In genomic region chr19:45592366-45592765, GRCh38 we compare ENCODE assay signal across 18 cellular contexts. TPM values are rescaled to one million over a fixed set of nuclear protein-coding genes. Genes with fewer than 3 reads are reported as not detected.
A peak's percentile ranks its signal among the peaks of the same experiment; 100 is the strongest.
DNase-seq lines count a peak whose midpoint lies in the region; ATAC-seq, FAIRE-seq and TF ChIP-seq lines count a peak whose summit lies in the region.
"Had no signal": no experiment of that assay in that cellular context is flagged by ENCODE, and none has a peak within 500 bp of the region (broad histone marks: within the 10 kb centered on the region; RNA-seq: fewer than 3 reads in every experiment).

No MANE protein-coding gene starts in this region.

- no peak overlapping the region for H2BK120ac ChIP-seq in H1 (replicated peaks; ENCODE audit: low read depth, low read length)

- H3K27ac Mint-ChIP-seq in MCF 10A (ENCODE audit: low read depth, unreplicated experiment), result no peak overlapping the region

- ATAC-seq in upper lobe of right lung (peak; percentile 21), aorta (ENCODE audit: low FRiP score) (no peak), GM21528 (IDR thresholded peaks at IDR 0.05; ENCODE audit: low FRiP score, unreplicated experiment) (no peak)

- POLR2A ChIA-PET in MCF 10A (lab: Yijun Ruan, JAX) (no interaction called here), PC-9 (lab: Charles Lee; ENCODE audit: unreplicated experiment) (no interaction called here), H1 (lab: Charles Lee; ENCODE audit: partially characterized antibody) (no interaction called here)

- no peak overlapping the region for H2BK5ac ChIP-seq in H1 (ENCODE audit: low read depth, low read length)

- no peaks in the 10 kb centered on the region for H3K36me3 ChIP-seq in mammary epithelial cell (ENCODE audit: insufficient read depth, low read length)
- no peaks in the 10 kb centered on the region for H3K36me3 ChIP-seq in PC-9 (ENCODE audit: low read depth)
- H3K36me3 ChIP-seq in H1 (ENCODE audit: control insufficient read depth in 2 of 4, insufficient read depth in 4 of 4, low read length in 3 of 4), result no peaks in the 10 kb centered on the region
- peaks cover 8% of the 10 kb centered on the region for H3K36me3 ChIP-seq in upper lobe of right lung
- H3K36me3 ChIP-seq in aorta (ENCODE audit: control insufficient read depth in 1 of 2, insufficient read depth in 2 of 2, low read length in 1 of 2), result no peaks in the 10 kb centered on the region

- no peak overlapping the region for H4K8ac ChIP-seq in H1 (ENCODE audit: extremely low read depth, insufficient read depth, low read length)

- H4K5ac ChIP-seq in H1 (ENCODE audit: insufficient read length, low read depth, low read length), result no peak overlapping the region

- H3K23me2 ChIP-seq in H1 (ENCODE audit: low read depth, low read length), result no peaks in the 10 kb centered on the region

- H2AFZ ChIP-seq in mammary epithelial cell (ENCODE audit: low read depth, low read length) (peak overlapping the region; percentile 46), PC-9 (0 out of 2 replicates have a peak overlapping the region, but pooled peaks have one; percentile 4), H1 (ENCODE audit: low read length) (no peak overlapping the region)

- TF ChIP-seq CTCF in mammary epithelial cell (conservative IDR thresholded peaks at IDR 0.05 in 1 of 2, IDR thresholded peaks at IDR 0.05 in 1 of 2; ENCODE audit: extremely low read depth in 1 of 2, insufficient read depth in 1 of 2, low read depth in 1 of 2, low read length in 2 of 2) (no peak), MCF 10A (IDR thresholded peaks at IDR 0.05; ENCODE audit: unreplicated experiment) (no peak), PC-9 (conservative IDR thresholded peaks at IDR 0.05) (no peak), H1 (IDR thresholded peaks at IDR 0.05; ENCODE audit: control extremely low read depth in 1 of 3, insufficient read depth in 1 of 3, low read depth in 1 of 3, low read length in 3 of 3) (no peak), upper lobe of right lung (IDR thresholded peaks at IDR 0.05) (no peak)

- H3K14ac ChIP-seq in H1 (ENCODE audit: insufficient read length), result no peak overlapping the region

- H3K79me2 ChIP-seq in mammary epithelial cell (ENCODE audit: insufficient read depth, low read length) (no peaks in the 10 kb centered on the region), PC-9 (ENCODE audit: low read depth) (no peaks in the 10 kb centered on the region), H1 (ENCODE audit: control insufficient read depth in 1 of 2, insufficient read depth in 2 of 2, low read length in 2 of 2) (no peaks in the 10 kb centered on the region)

- H3K9me3 ChIP-seq in mammary epithelial cell (replicated peaks; ENCODE audit: insufficient read depth, low read length), result no peaks in the 10 kb centered on the region
- H3K9me3 ChIP-seq in PC-9 (ENCODE audit: insufficient read depth, low read depth), result no peaks in the 10 kb centered on the region
- peaks cover 0 to 4% of the 10 kb centered on the region in 2 experiments; a peak in 1 of 4 replicates for H3K9me3 ChIP-seq in H1 (ENCODE audit: insufficient read depth in 2 of 2, low read depth in 1 of 2, low read length in 1 of 2)
- H3K9me3 ChIP-seq in upper lobe of right lung, result no peaks in the 10 kb centered on the region
- no peaks in the 10 kb centered on the region for H3K9me3 ChIP-seq in aorta (ENCODE audit: control insufficient read depth, low read length)

- H3K4me3 ChIP-seq in mammary epithelial cell (replicated peaks in 1 of 3; ENCODE audit: insufficient read depth in 1 of 3, low read depth in 2 of 3, low read length in 3 of 3) (no peak overlapping the region), PC-9 (no peak overlapping the region), H1 (ENCODE audit: extremely low read depth in 1 of 4, insufficient read depth in 2 of 4, low read depth in 3 of 4, low read length in 4 of 4) (no peak overlapping the region), upper lobe of right lung (no peak overlapping the region), aorta (ENCODE audit: low read length in 2 of 2) (no peak overlapping the region)

- H3K4me1 Mint-ChIP-seq in MCF 10A (ENCODE audit: insufficient read depth, unreplicated experiment), result peaks cover 9% of the 10 kb centered on the region

- no peaks in the 10 kb centered on the region for H3K27me3 ChIP-seq in mammary epithelial cell (ENCODE audit: insufficient read depth, low read length)
- H3K27me3 ChIP-seq in PC-9 (ENCODE audit: insufficient read depth, low read depth), result peaks cover 9% of the 10 kb centered on the region; the same call in 1 of the 2 replicates
- peaks cover 0 to 23% (median 16%) of the 10 kb centered on the region in 4 experiments; a peak in 6 of 7 replicates for H3K27me3 ChIP-seq in H1 (replicated peaks in 1 of 4; ENCODE audit: control insufficient read depth in 3 of 4, extremely low read depth in 1 of 4, insufficient read depth in 3 of 4, low read length in 3 of 4)
- H3K27me3 ChIP-seq in upper lobe of right lung, result peaks cover 21% of the 10 kb centered on the region
- H3K27me3 ChIP-seq in aorta (ENCODE audit: control insufficient read depth in 1 of 2, insufficient read depth in 2 of 2, low read length in 1 of 2), result no peaks in the 10 kb centered on the region

- CTCF ChIA-PET in mammary epithelial cell (lab: Charles Lee; ENCODE audit: low non-redundant PET), result no interaction called here
- CTCF ChIA-PET in MCF 10A (lab: Yijun Ruan, JAX), result no interaction called here
- CTCF ChIA-PET in PC-9 (lab: Charles Lee), result interaction anchor here (1.1 to 1.9 kb wide), 2 partner anchors 50 to 778 kb away, joined by 4 to 11 read pairs; no protein-coding TSS in a partner anchor
- CTCF ChIA-PET in H1 (lab: Charles Lee; ENCODE audit: partially characterized antibody), result interaction anchor here (2.4 to 2.5 kb wide), 2 partner anchors 15 to 50 kb away, joined by 17 to 44 read pairs; no protein-coding TSS in a partner anchor

- TF ChIP-seq POLR2A in H1 (IDR thresholded peaks at IDR 0.05; ENCODE audit: control extremely low read depth in 1 of 2, low read depth in 2 of 2, low read length in 2 of 2), result no peak

- DNase-seq in mammary epithelial cell (no peak), MCF 10A (ENCODE audit: unreplicated experiment) (no peak), PC-9 (peak in 1 of 2 experiments; percentile 3), H1 (ENCODE audit: low read depth in 1 of 2, low spot score in 2 of 2) (no peak), upper lobe of right lung (no peak), aorta (no peak)
- no peak for DNase-seq in activated naive CD4-positive, alpha-beta T cell treated with Interleukin-2 at 50 U/mL for 16 hours
- DNase-seq: C1 segment of cervical spinal cord, DMS 273 treated with DMSO at 0.1 percent for 48 hours, H7, NCI-H1105, NCI-H1694 treated with DMSO at 0.1 percent for 48 hours, NCI-H446, SHP77 had no signal

- peak overlapping the region; percentile 93; the same call in 1 of the 2 replicates for H2AK5ac ChIP-seq in H1 (ENCODE audit: low read depth, low read length)

- no peaks in the 10 kb centered on the region for H3F3A ChIP-seq in PC-9 (ENCODE audit: insufficient read depth, low read depth)

- no peak overlapping the region for H3K23ac ChIP-seq in H1 (ENCODE audit: insufficient read length)

- no peaks in the 10 kb centered on the region for H4K20me1 ChIP-seq in mammary epithelial cell (ENCODE audit: insufficient read depth, low read length)
- H4K20me1 ChIP-seq in PC-9 (ENCODE audit: insufficient read depth), result no peaks in the 10 kb centered on the region
- H4K20me1 ChIP-seq in H1 (replicated peaks in 1 of 2; ENCODE audit: control insufficient read depth in 1 of 2, insufficient read depth in 2 of 2, low read length in 2 of 2), result no peaks in the 10 kb centered on the region

- H3K36me3 Mint-ChIP-seq in MCF 10A (ENCODE audit: insufficient read depth, unreplicated experiment), result no peaks in the 10 kb centered on the region

- H3K27ac ChIP-seq in mammary epithelial cell (ENCODE audit: insufficient read depth, low read depth, low read length) (no peak overlapping the region), PC-9 (no peak overlapping the region), H1 (ENCODE audit: low read depth, low read length) (no peak overlapping the region), upper lobe of right lung (no peak overlapping the region), aorta (ENCODE audit: low read depth in 1 of 2, low read length in 2 of 2) (no peak overlapping the region)

- H3K9ac ChIP-seq in mammary epithelial cell (ENCODE audit: insufficient read depth, low read length), result no peak overlapping the region
- no peak overlapping the region for H3K9ac ChIP-seq in H1 (replicated peaks in 1 of 4; ENCODE audit: extremely low read depth in 1 of 4, low read depth in 3 of 4, low read length in 3 of 4)

- H2BK20ac ChIP-seq in H1 (ENCODE audit: low read length), result no peak overlapping the region

- intact Hi-C loops in mammary epithelial cell (cut with micrococcal nuclease) (no loop called here), MCF 10A (cut with micrococcal nuclease) (no loop called here), PC-9 (cut with micrococcal nuclease; ENCODE audit: unreplicated experiment) (no loop called here), upper lobe of right lung (cut with DNase I) (no loop called here), aorta (cut with DNase I) (no loop called here)

- peaks cover 5% of the 10 kb centered on the region for H3K4me1 ChIP-seq in mammary epithelial cell (ENCODE audit: insufficient read depth, low read length)
- H3K4me1 ChIP-seq in PC-9 (replicated peaks; ENCODE audit: insufficient read depth), result no peaks in the 10 kb centered on the region
- H3K4me1 ChIP-seq in H1 (replicated peaks in 1 of 4; ENCODE audit: control insufficient read depth in 3 of 4, insufficient read depth in 4 of 4, low read length in 3 of 4), result peaks cover 0 to 4% (median 2%) of the 10 kb centered on the region in 4 experiments; a peak in 3 of 7 replicates
- H3K4me1 ChIP-seq in upper lobe of right lung, result no peaks in the 10 kb centered on the region
- no peaks in the 10 kb centered on the region for H3K4me1 ChIP-seq in aorta (ENCODE audit: control insufficient read depth in 1 of 2, insufficient read depth in 2 of 2, low read length in 2 of 2)

- H3K18ac ChIP-seq in H1 (ENCODE audit: extremely low read depth, low read length), result no peak overlapping the region; the same call in 1 of the 2 replicates

- dilution Hi-C loops in mammary epithelial cell (cut with HindIII; ENCODE audit: low sequenced_read_pairs), result no loop called here

- H3K27me3 Mint-ChIP-seq in MCF 10A (ENCODE audit: insufficient read depth, unreplicated experiment), result peaks cover 16% of the 10 kb centered on the region

- no peak overlapping the region for H4K91ac ChIP-seq in H1 (replicated peaks; ENCODE audit: insufficient read length, low read length)

- no peak for FAIRE-seq in H1 (lab: Jason Lieb, UNC)

- H2BK12ac ChIP-seq in H1 (ENCODE audit: low read depth, low read length), result no peak overlapping the region

- H3K9me3 Mint-ChIP-seq in MCF 10A (ENCODE audit: unreplicated experiment), result no peaks in the 10 kb centered on the region

- no peak overlapping the region for H3K4ac ChIP-seq in H1 (replicated peaks; ENCODE audit: insufficient read length, low read depth, low read length)

- TF ChIP-seq RAD21 in H1 (IDR thresholded peaks at IDR 0.05 in 1 of 2, conservative IDR thresholded peaks at IDR 0.05 in 1 of 2; ENCODE audit: low read depth in 2 of 2, low read length in 2 of 2), result no peak

- WGBS in mammary epithelial cell (ENCODE audit: low coverage, missing lambda C conversion rate), result 60% methylated on average over 3 of the region's 4 CpGs
- 78% methylated on average over 4 of the region's 4 CpGs; no CpG with 5 or more reads in 1 of the 2 experiments for WGBS in H1 (ENCODE audit: extremely low coverage in 1 of 2, insufficient coverage in 1 of 2, insufficient read length in 1 of 2, insufficient replicate concordance in 2 of 2, low coverage in 1 of 2, low lambda C conversion rate in 2 of 2, missing lambda C conversion rate in 1 of 2), 2 experiments
- 43 to 48% methylated on average over 4 of the region's 4 CpGs for WGBS in aorta, 2 donors

- TF ChIP-seq EP300 in H1 (IDR thresholded peaks at IDR 0.05; ENCODE audit: borderline replicate concordance in 1 of 2, low read depth in 2 of 2, low read length in 2 of 2), result no peak

- H2BK15ac ChIP-seq in H1 (ENCODE audit: low read length), result peak overlapping the region; percentile 72; the same call in 1 of the 2 replicates

- H3K79me1 ChIP-seq in H1 (ENCODE audit: low read depth, low read length), result no peaks in the 10 kb centered on the region

- no TSS peak for BruUV-seq in mammary epithelial cell (replicated peaks; lab: Mats Ljungman, UMichigan)
- no TSS peak for BruUV-seq in MCF 10A (replicated peaks; lab: Mats Ljungman, UMichigan)
- BruUV-seq in PC-9 (replicated peaks; lab: Mats Ljungman, UMichigan), result no TSS peak

- in situ Hi-C loops in mammary epithelial cell (cut with MboI; ENCODE audit: low sequenced_read_pairs in 2 of 2), result no loop called here

- H3K56ac ChIP-seq in H1 (replicated peaks; ENCODE audit: insufficient read length, low read depth, low read length), result no peak overlapping the region

- no peak overlapping the region for H3K4me3 Mint-ChIP-seq in MCF 10A (ENCODE audit: unreplicated experiment)

- no peak overlapping the region for H3K4me2 ChIP-seq in mammary epithelial cell (ENCODE audit: insufficient read depth, low read depth, low read length)
- no peak overlapping the region for H3K4me2 ChIP-seq in PC-9
- no peak overlapping the region for H3K4me2 ChIP-seq in H1 (ENCODE audit: insufficient read depth in 1 of 2, low read depth in 2 of 2, low read length in 2 of 2)

- no peaks in the 10 kb centered on the region for H3K9me2 ChIP-seq in PC-9 (ENCODE audit: insufficient read depth)

RNA-seq across cellular contexts. Expression of gene OPA3, which starts 7.8 kb away (rescaled TPM):
- 10 to 100 TPM; 13.7 to 17.4 TPM for total RNA-seq in mammary epithelial cell
- 20.3 TPM for polyA plus RNA-seq in mammary epithelial cell
- polyA minus RNA-seq in mammary epithelial cell, result 22.0 TPM
- 16.8 and 17.3 TPM in 2 replicates for total RNA-seq in MCF 10A (2022)
- 10.8 and 15.2 TPM in 2 replicates for total RNA-seq in PC-9 (2021)
- total RNA-seq in H1 (2021; fragmentation: NEBNext Ultra II Directional; extraction: Animal tissue kit (Norgen Biotek cat#: 25700)), result 12.8 and 14.5 TPM in 2 replicates
- 12.5 and 16.4 TPM in 2 replicates for polyA plus RNA-seq in H1 (2011; rRNA removed)
- 13.9 TPM for polyA plus RNA-seq in H1 (2011; cell fraction: cytosol; rRNA removed)
- polyA plus RNA-seq in H1 (2011; cell fraction: nucleus; rRNA removed), result 10.4 TPM
- 6.7 to 9.3 TPM (median 7.6 TPM) in 4 replicates for polyA plus RNA-seq in H1 (2012, experiment 1 of 2)
- 6.9 TPM for polyA plus RNA-seq in H1 (2012, experiment 2 of 2)
- 4.9 TPM for polyA plus RNA-seq in H1 (2013, experiment 1 of 2)
- polyA plus RNA-seq in H1 (2013, experiment 2 of 2), result 5.3 TPM
- 15.0 and 16.7 TPM in 2 replicates for polyA minus RNA-seq in H1 (2011; rRNA and poly(A)+ RNA removed)
- 5.0 TPM for polyA minus RNA-seq in H1 (2011; cell fraction: cytosol; rRNA and poly(A)+ RNA removed)
- polyA minus RNA-seq in H1 (2011; cell fraction: nucleus; rRNA and poly(A)+ RNA removed), result 5.8 TPM
- 13.0 TPM for total RNA-seq in upper lobe of right lung
- 1 to 10 TPM; 8.6 to 8.8 TPM for total RNA-seq in aorta
- polyA plus RNA-seq in aorta, result 1 to 10 TPM; 2.0 to 2.8 TPM

RNA-seq across cellular contexts. Expression of gene GPR4, which starts 9.6 kb away (rescaled TPM):
- total RNA-seq in mammary epithelial cell (not detected), MCF 10A (2022) (not detected in 2 replicates), PC-9 (2021) (not detected in 2 replicates), upper lobe of right lung (18.5 TPM), aorta (10 to 100 TPM; 10.6 to 10.9 TPM)
- polyA plus RNA-seq in mammary epithelial cell (0.02 TPM), H1 (2011; rRNA removed) (0.39 and 0.41 TPM in 2 replicates), aorta (1 to 10 TPM in 1 of 2 donors, under 1 TPM in 1; 0.63 to 1.2 TPM)
- not detected for polyA minus RNA-seq in mammary epithelial cell
- total RNA-seq in H1 (2021; fragmentation: NEBNext Ultra II Directional; extraction: Animal tissue kit (Norgen Biotek cat#: 25700)), result 0.19 TPM in 1 of 2 replicates, not detected in the other
- polyA plus RNA-seq in H1 (2011; cell fraction: cytosol; rRNA removed), result 0.16 TPM
- polyA plus RNA-seq in H1 (2011; cell fraction: nucleus; rRNA removed), result 0.20 TPM
- 0.13 to 0.51 TPM (median 0.21 TPM) in 4 replicates for polyA plus RNA-seq in H1 (2012, experiment 1 of 2)
- 0.29 TPM for polyA plus RNA-seq in H1 (2012, experiment 2 of 2)
- polyA plus RNA-seq in H1 (2013, experiment 1 of 2), result 0.20 TPM
- polyA plus RNA-seq in H1 (2013, experiment 2 of 2), result 0.13 TPM
- polyA minus RNA-seq in H1 (2011; rRNA and poly(A)+ RNA removed), result 0.06 TPM in 1 of 2 replicates, not detected in the other
- not detected for polyA minus RNA-seq in H1 (2011; cell fraction: cytosol; rRNA and poly(A)+ RNA removed)
- not detected for polyA minus RNA-seq in H1 (2011; cell fraction: nucleus; rRNA and poly(A)+ RNA removed)
- total RNA-seq: A172, Daoy, HT-29 had no signal

RNA-seq across cellular contexts. Expression of gene EML2, which starts 46.8 kb away (rescaled TPM):
- total RNA-seq in mammary epithelial cell (10 to 100 TPM; 55.8 to 98.2 TPM), MCF 10A (2022) (110 and 137 TPM in 2 replicates), PC-9 (2021) (61.7 and 68.9 TPM in 2 replicates), upper lobe of right lung (54.4 TPM), aorta (10 to 100 TPM; 42.4 to 52.9 TPM)
- polyA plus RNA-seq in mammary epithelial cell (35.4 TPM), H1 (2011; rRNA removed) (29.4 and 45.4 TPM in 2 replicates), aorta (10 to 100 TPM; 21.7 to 48.1 TPM)
- polyA minus RNA-seq in mammary epithelial cell, result 63.1 TPM
- 28.1 and 28.8 TPM in 2 replicates for total RNA-seq in H1 (2021; fragmentation: NEBNext Ultra II Directional; extraction: Animal tissue kit (Norgen Biotek cat#: 25700))
- polyA plus RNA-seq in H1 (2011; cell fraction: cytosol; rRNA removed), result 41.5 TPM
- 135 TPM for polyA plus RNA-seq in H1 (2011; cell fraction: nucleus; rRNA removed)
- 36.7 to 46.1 TPM (median 43.1 TPM) in 4 replicates for polyA plus RNA-seq in H1 (2012, experiment 1 of 2)
- polyA plus RNA-seq in H1 (2012, experiment 2 of 2), result 23.6 TPM
- polyA plus RNA-seq in H1 (2013, experiment 1 of 2), result 14.5 TPM
- polyA plus RNA-seq in H1 (2013, experiment 2 of 2), result 13.1 TPM
- polyA minus RNA-seq in H1 (2011; rRNA and poly(A)+ RNA removed), result 31.1 and 51.6 TPM in 2 replicates
- polyA minus RNA-seq in H1 (2011; cell fraction: cytosol; rRNA and poly(A)+ RNA removed), result 33.6 TPM
- 36.1 TPM for polyA minus RNA-seq in H1 (2011; cell fraction: nucleus; rRNA and poly(A)+ RNA removed)

Comparison
In these comparisons a context has a peak if more than half of its experiments do, and no peak if none do; other contexts are left out.
1. CTCF ChIA-PET loops: an anchor here in PC-9 (1.1 to 1.9 kb wide) and H1 (2.4 to 2.5 kb wide); none called in mammary epithelial cell and MCF 10A.